Comparison of ENCODE assay signal across 8 cellular contexts in the genomic region with DNA sequence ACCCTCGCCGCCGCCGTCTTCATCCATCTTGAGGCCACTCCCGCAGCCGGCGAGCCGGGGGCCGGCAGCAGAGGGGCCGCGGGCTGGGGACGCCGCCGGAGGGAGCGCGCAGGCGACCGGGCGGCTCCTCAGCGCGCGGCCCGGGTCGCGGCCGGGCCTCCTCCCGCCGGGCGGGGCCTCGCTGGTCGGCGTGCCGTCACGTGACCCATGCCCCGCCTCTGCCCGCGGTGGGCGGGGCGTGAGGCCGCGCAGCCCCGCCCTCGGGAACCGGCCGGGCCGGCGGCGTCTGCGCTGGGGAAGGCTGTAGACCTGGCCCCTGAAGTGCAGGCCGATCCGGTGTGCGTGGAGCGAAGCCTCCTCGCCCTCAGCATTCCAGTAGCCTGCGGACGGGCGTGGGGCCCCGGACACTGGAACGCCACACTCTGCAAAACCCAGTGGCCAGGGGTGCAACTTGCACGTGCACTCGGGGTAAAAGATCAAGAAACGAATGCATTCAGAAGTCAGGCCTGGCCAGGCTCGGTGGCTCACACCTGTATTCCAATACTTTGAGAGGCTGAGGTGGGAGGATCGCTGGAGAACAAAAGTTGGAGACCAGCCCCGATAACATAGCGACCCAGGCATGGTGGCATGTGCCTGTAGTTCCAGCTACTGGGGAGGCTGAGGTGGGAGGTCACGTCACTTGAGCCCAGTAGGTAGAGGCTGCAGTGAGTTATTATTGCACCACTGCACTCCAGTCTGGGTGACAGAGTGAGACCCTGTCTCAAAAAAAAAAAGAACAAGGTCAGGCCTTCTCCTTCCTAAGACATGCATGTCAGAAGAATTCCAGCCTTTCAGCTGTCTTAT. TPM values are rescaled to one million over a fixed set of nuclear protein-coding genes. Genes with fewer than 3 reads are reported as not detected.
DNase-seq lines count a peak whose midpoint lies in the region; ATAC-seq, FAIRE-seq and TF ChIP-seq lines count a peak whose summit lies in the region.

A gene with protein sequence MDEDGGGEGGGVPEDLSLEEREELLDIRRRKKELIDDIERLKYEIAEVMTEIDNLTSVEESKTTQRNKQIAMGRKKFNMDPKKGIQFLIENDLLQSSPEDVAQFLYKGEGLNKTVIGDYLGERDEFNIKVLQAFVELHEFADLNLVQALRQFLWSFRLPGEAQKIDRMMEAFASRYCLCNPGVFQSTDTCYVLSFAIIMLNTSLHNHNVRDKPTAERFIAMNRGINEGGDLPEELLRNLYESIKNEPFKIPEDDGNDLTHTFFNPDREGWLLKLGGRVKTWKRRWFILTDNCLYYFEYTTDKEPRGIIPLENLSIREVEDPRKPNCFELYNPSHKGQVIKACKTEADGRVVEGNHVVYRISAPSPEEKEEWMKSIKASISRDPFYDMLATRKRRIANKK (minus strand): TSS at position 144 of the 843 bp plus-strand sequence. CDS start 117 bp downstream, at position 27.

- H3K9me3 Mint-ChIP-seq in natural killer cell treated with Interleukin-12 subunit alpha and Interleukin-12 subunit beta and Interleukin-15 and Interleukin-18, amount 100 ng/mL, for 72 hours, result no peaks in the 10 kb centered on the region

- peak within 1 kb of the TSS in 1 of 2 donors; percentile 80 for H3K27ac Mint-ChIP-seq in natural killer cell treated with Interleukin-12 subunit alpha and Interleukin-12 subunit beta and Interleukin-15 and Interleukin-18, amount 100 ng/mL, for 72 hours

- FAIRE-seq in HTR-8/SVneo (lab: Jason Lieb, UNC), result peak; percentile 99

- H3K27me3 Mint-ChIP-seq in natural killer cell treated with Interleukin-12 subunit alpha and Interleukin-12 subunit beta and Interleukin-15 and Interleukin-18, amount 100 ng/mL, for 72 hours, result peaks cover 8 to 26% of the 10 kb centered on the region in 2 donors

- TF ChIP-seq CTCF in GM20000 (IDR thresholded peaks at IDR 0.05; ENCODE audit: extremely low read depth, missing control alignments), result no peak
- no peak for TF ChIP-seq CTCF in fibroblast of pulmonary artery (IDR thresholded peaks at IDR 0.05; ENCODE audit: low read length, missing control alignments)

- ATAC-seq in natural killer cell treated with Interleukin-12 subunit alpha and Interleukin-12 subunit beta and Interleukin-15 and Interleukin-18, amount 100 ng/mL, for 72 hours, result peak; percentile 96 to 99

- H3K4me3 Mint-ChIP-seq in natural killer cell treated with Interleukin-12 subunit alpha and Interleukin-12 subunit beta and Interleukin-15 and Interleukin-18, amount 100 ng/mL, for 72 hours, result peak within 1 kb of the TSS; percentile 83

- peaks cover 18 to 19% of the 10 kb centered on the region in 2 donors for H3K4me1 Mint-ChIP-seq in natural killer cell treated with Interleukin-12 subunit alpha and Interleukin-12 subunit beta and Interleukin-15 and Interleukin-18, amount 100 ng/mL, for 72 hours (ENCODE audit: low read depth in 2 of 2)

- H3K4me3 ChIP-seq in fibroblast of pulmonary artery (replicated peaks; ENCODE audit: low read depth, low read length), result peak within 1 kb of the TSS; percentile 75

- H3K36me3 Mint-ChIP-seq in natural killer cell treated with Interleukin-12 subunit alpha and Interleukin-12 subunit beta and Interleukin-15 and Interleukin-18, amount 100 ng/mL, for 72 hours, result no peaks in the 10 kb centered on the region

- DNase-seq in D341Med (ENCODE audit: low spot score) (peak; percentile 100), GM20000 (ENCODE audit: low spot score) (peak; percentile 100), HTR-8/SVneo (ENCODE audit: insufficient read length, low spot score) (peak; percentile 97), RPMI7951 (ENCODE audit: low read depth) (peak; percentile 82), fibroblast of pulmonary artery (ENCODE audit: low read depth) (peak; percentile 76)
- peak; percentile 69 for DNase-seq in activated T-helper 9 cell treated with anti-CD3 and anti-CD28 coated beads, Interleukin-2, amount 50 U/mL, for 16 hours (ENCODE audit: low read depth)
- DNase-seq in natural killer cell treated with Interleukin-12 subunit alpha and Interleukin-12 subunit beta and Interleukin-15 and Interleukin-18, amount 100 ng/mL, for 72 hours (ENCODE audit: low spot score), result peak; percentile 87
- peak; percentile 31 for DNase-seq in stimulated activated naive CD4-positive, alpha-beta T cell treated with Interleukin-2 at 50 U/mL for 16 hours (lab: John Stamatoyannopoulos, UW)

RNA-seq across cellular contexts. Expression of the gene that starts here (rescaled TPM):
- 18.4 and 20.6 TPM in 2 replicates for total RNA-seq in RPMI7951 (2014; rRNA removed; shearing (Covaris generic))
- 1 to 10 TPM in 1 of 2 donors, under 1 TPM in 1; 0.64 to 5.4 TPM for total RNA-seq in natural killer cell treated with Interleukin-12 subunit alpha and Interleukin-12 subunit beta and Interleukin-15 and Interleukin-18, amount 100 ng/mL, for 72 hours

Comparison
In these comparisons a context has a peak if more than half of its experiments do, and no peak if none do; other contexts are left out.
1. Peak in every context shown above with its lines: DNase-seq, ATAC-seq and H3K4me3 ChIP-seq.
2. DNase-seq: peak in every context shown above with its lines; median percentile 100 in D341Med; 100 in GM20000; 97 in HTR-8/SVneo; 87 in natural killer cell treated with Interleukin-12 subunit alpha and Interleukin-12 subunit beta and Interleukin-15 and Interleukin-18, amount 100 ng/mL, for 72 hours; 82 in RPMI7951; 76 in fibroblast of pulmonary artery; 69 in activated T-helper 9 cell treated with anti-CD3 and anti-CD28 coated beads, Interleukin-2, amount 50 U/mL, for 16 hours; 31 in stimulated activated naive CD4-positive, alpha-beta T cell treated with Interleukin-2 at 50 U/mL for 16 hours.